8 cellular contexts compared by ENCODE assay signal in genomic region chr2:61017556-61018318, GRCh38. TPM values are rescaled to one million over a fixed set of nuclear protein-coding genes. Genes with fewer than 3 reads are reported as not detected.
DNase-seq lines count a peak whose midpoint lies in the region; ATAC-seq, FAIRE-seq and TF ChIP-seq lines count a peak whose summit lies in the region.

Gene PEX13 (plus strand): TSS chr2:61017720. CDS start chr2:61017760, 40 bp downstream.
Gene PUS10 (minus strand): TSS chr2:61018255. CDS start chr2:61011890, 6,365 bp downstream.

- ATAC-seq in DND-41 (ENCODE audit: insufficient read depth, low read depth) (peak; percentile 92), GM21447 (IDR thresholded peaks at IDR 0.05; ENCODE audit: unreplicated experiment) (peak; percentile 78)

- WGBS in HUES64, result under 1% methylated on average over 32 of the region's 39 CpGs
- WGBS in suprapubic skin, result 0% methylated on average over 16 of the region's 39 CpGs

- H3K4me3 ChIP-seq in DND-41 (ENCODE audit: low read depth in 1 of 2, low read length in 2 of 2) (peak within 1 kb of the TSS; percentile 66 to 79), HUES64 (ENCODE audit: low read length) (peak within 1 kb of the TSS; percentile 96), suprapubic skin (peak within 1 kb of the TSS; percentile 96)

- peak in 1 of 2 donors; percentile 37 for TF ChIP-seq POLR2A in suprapubic skin (IDR thresholded peaks at IDR 0.05)

- H3K79me2 ChIP-seq in DND-41 (ENCODE audit: insufficient read depth, low read length), result peaks cover 69% of the 10 kb centered on the region

- H3K36me3 ChIP-seq in DND-41 (ENCODE audit: insufficient read depth, low read length) (peaks cover 19% of the 10 kb centered on the region), HUES64 (ENCODE audit: insufficient read depth, low read length) (peaks cover 4% of the 10 kb centered on the region; the same call in 1 of the 2 replicates), suprapubic skin (peaks cover 11% of the 10 kb centered on the region)

- peak within 1 kb of the TSS; percentile 98 for H2AFZ ChIP-seq in DND-41 (ENCODE audit: low read depth, low read length)

- H3K27ac ChIP-seq in DND-41 (ENCODE audit: low read length) (peak within 1 kb of the TSS; percentile 96), HUES64 (ENCODE audit: low read depth, low read length) (peak within 1 kb of the TSS; percentile 98), suprapubic skin (peak within 1 kb of the TSS; percentile 91)

- H3K4me2 ChIP-seq in DND-41 (ENCODE audit: insufficient read depth, low read length), result peak within 1 kb of the TSS; percentile 75

- H3K4me1 ChIP-seq in DND-41 (ENCODE audit: insufficient read depth, low read length) (peaks cover 35% of the 10 kb centered on the region), HUES64 (ENCODE audit: insufficient read depth, low read length) (peaks cover 15% of the 10 kb centered on the region; the same call in 1 of the 2 replicates), suprapubic skin (peaks cover 56% of the 10 kb centered on the region)

- TF ChIP-seq EP300 in suprapubic skin (IDR thresholded peaks at IDR 0.05), result no peak

- H3K9me3 ChIP-seq in DND-41 (ENCODE audit: insufficient read depth, low read length, severe bottlenecking) (no peaks in the 10 kb centered on the region), HUES64 (ENCODE audit: insufficient read depth, low read depth, low read length) (no peaks in the 10 kb centered on the region), suprapubic skin (peaks cover 3% of the 10 kb centered on the region)

- DNase-seq in DND-41 (peak; percentile 81), RPMI7951 (ENCODE audit: low read depth) (peak; percentile 75), frontal cortex (ENCODE audit: low spot score in 2 of 2) (peak; percentile 51 to 71), non-pigmented ciliary epithelial cell (ENCODE audit: low read depth) (peak; percentile 20), suprapubic skin (ENCODE audit: low spot score in 2 of 2) (peak; percentile 81 to 88)
- DNase-seq in activated gamma-delta T cell treated with anti-CD3 and anti-CD28 coated beads, Interleukin-2, amount 50 U/mL, for 16 hours (ENCODE audit: low read depth), result peak; percentile 32

- H3K9ac ChIP-seq in DND-41 (ENCODE audit: low read depth, low read length) (peak within 1 kb of the TSS; percentile 71), HUES64 (ENCODE audit: low read depth, low read length) (peak within 1 kb of the TSS; percentile 96)

- no peak for TF ChIP-seq CTCF in DND-41 (IDR thresholded peaks at IDR 0.05; ENCODE audit: borderline replicate concordance, extremely low read depth, low read length, poor library complexity, severe bottlenecking)
- no peak for TF ChIP-seq CTCF in suprapubic skin (IDR thresholded peaks at IDR 0.05)

- no peak for FAIRE-seq in frontal cortex (lab: Jason Lieb, UNC)

- H3K27me3 ChIP-seq in DND-41 (ENCODE audit: insufficient read depth, low read length, poor library complexity) (no peaks in the 10 kb centered on the region), HUES64 (ENCODE audit: insufficient read depth, low read length) (no peaks in the 10 kb centered on the region), suprapubic skin (no peaks in the 10 kb centered on the region)

- H4K20me1 ChIP-seq in DND-41 (ENCODE audit: insufficient read depth, low read length), result peaks cover 6% of the 10 kb centered on the region; the same call in 1 of the 2 replicates

RNA-seq across cellular contexts. Expression of gene PEX13, which starts in this region (rescaled TPM):
- 11.8 TPM for polyA plus RNA-seq in HUES64 (2013, experiment 1 of 2)
- polyA plus RNA-seq in HUES64 (2013, experiment 2 of 2), result 16.4 TPM
- 40.3 and 52.7 TPM in 2 replicates for total RNA-seq in RPMI7951 (2014; rRNA removed; shearing (Covaris generic))
- total RNA-seq in frontal cortex, result 82.3 TPM
- 10 to 100 TPM; 29.5 to 39.2 (median 34.8) TPM for total RNA-seq in suprapubic skin

RNA-seq across cellular contexts. Expression of gene PUS10, which starts in this region (rescaled TPM):
- polyA plus RNA-seq in HUES64 (2013, experiment 1 of 2), result 2.3 TPM
- polyA plus RNA-seq in HUES64 (2013, experiment 2 of 2), result 3.0 TPM
- 9.6 and 10.0 TPM in 2 replicates for total RNA-seq in RPMI7951 (2014; rRNA removed; shearing (Covaris generic))
- 4.9 TPM for total RNA-seq in frontal cortex
- total RNA-seq in suprapubic skin, result 10 to 100 TPM in 1 of 4 donors, 1 to 10 TPM in 3; 3.3 to 14.0 (median 6.6) TPM

Comparison
In these comparisons a context has a peak if more than half of its experiments do, and no peak if none do; other contexts are left out.
1. Peak in every context shown above with its lines: DNase-seq, ATAC-seq, H3K4me3 ChIP-seq and H3K27ac ChIP-seq.
2. DNase-seq: peak in every context shown above with its lines; median percentile 84 in suprapubic skin; 81 in DND-41; 75 in RPMI7951; 61 in frontal cortex; 32 in activated gamma-delta T cell treated with anti-CD3 and anti-CD28 coated beads, Interleukin-2, amount 50 U/mL, for 16 hours; 20 in non-pigmented ciliary epithelial cell.